27 cellular contexts compared by ENCODE assay signal in the genomic region with DNA sequence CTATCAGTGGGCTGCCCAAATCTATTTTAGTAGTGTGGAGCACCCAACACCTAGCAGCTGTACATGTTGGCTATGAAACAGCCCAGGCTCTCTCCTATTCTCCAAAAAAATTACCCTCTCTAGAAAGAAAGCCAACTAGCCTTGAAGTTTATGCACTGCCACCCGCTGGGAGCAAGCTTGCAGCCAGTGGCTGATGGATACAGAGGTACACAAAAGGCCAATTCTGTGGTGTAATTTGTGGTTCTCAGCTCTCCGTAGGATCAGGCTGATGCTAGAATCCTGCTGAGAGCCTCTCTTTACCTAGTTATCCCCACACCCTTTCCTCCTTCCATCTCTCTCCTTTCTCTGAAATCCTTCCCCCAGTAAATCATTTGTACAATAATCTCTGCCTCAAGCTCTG.
"Had no signal": no experiment of that assay in that cellular context is flagged by ENCODE, and none has a peak within 500 bp of the region (broad histone marks: within the 10 kb centered on the region; RNA-seq: fewer than 3 reads in every experiment).

No MANE protein-coding gene starts in this region.

- H3K36me3 ChIP-seq: ascending aorta, breast epithelium, esophagus muscularis mucosa, heart left ventricle, left ventricle myocardium inferior, right lobe of liver, thoracic aorta, uterus, WERI-Rb-1 had no signal

- H3K4me3 ChIP-seq: ascending aorta, breast epithelium, esophagus muscularis mucosa, heart left ventricle, left ventricle myocardium inferior, lung, right lobe of liver, thoracic aorta, uterus had no signal

- H3K27me3 ChIP-seq: ascending aorta, breast epithelium, esophagus muscularis mucosa, foreskin keratinocyte, heart left ventricle, right lobe of liver, uterus had no signal

- H3K4me1 ChIP-seq: ascending aorta, breast epithelium, esophagus muscularis mucosa, foreskin keratinocyte, heart left ventricle, left ventricle myocardium inferior, right lobe of liver, uterus had no signal

- DNase-seq: activated CD4-positive, alpha-beta memory T cell treated with anti-CD3 and anti-CD28 coated beads for 36 hours; activated CD4-positive, alpha-beta T cell treated with anti-CD3 and anti-CD28 coated beads, Interleukin-2, amount 10 ng/mL, durations not matched to agents 24 days and 14 days; activated CD4-positive, CD25-positive, alpha-beta regulatory T cell treated with anti-CD3 and anti-CD28 coated beads, Interleukin-2, amount 50 U/mL, for 72 hours; activated CD8-positive, alpha-beta memory T cell treated with anti-CD3 and anti-CD28 coated beads, Interleukin-2, amount 50 U/mL, for 4 hours; activated effector memory CD4-positive, alpha-beta T cell treated with anti-CD3 and anti-CD28 coated beads, Interleukin-2, amount 50 U/mL, for 16 hours; activated naive CD4-positive, alpha-beta T cell treated with anti-CD3 and anti-CD28 coated beads, Interleukin-2, amount 10 ng/mL, durations not matched to agents 7 days and 5 days; activated naive CD8-positive, alpha-beta T cell treated with anti-CD3 and anti-CD28 coated beads, Interleukin-2, amount 10 ng/mL, durations not matched to agents 7 days and 5 days; activated T-cell treated with anti-CD3 and anti-CD28 coated beads, Interleukin-2, amount 50 U/mL, for 1 hour; central memory CD4-positive, alpha-beta T cell; foreskin keratinocyte; heart left ventricle; islet precursor cell; left ventricle myocardium inferior; mesendoderm; natural killer cell; right lobe of liver; stimulated activated CD4-positive, alpha-beta T cell treated with anti-CD3 and anti-CD28 coated beads, Interleukin-12 subunit alpha, Interleukin-12 subunit beta, amount 100 ng/mL, for 4 hours; stimulated activated CD4-positive, alpha-beta T cell treated with anti-CD3 and anti-CD28 coated beads, Interleukin-4, amount 100 ng/mL, for 1 hour; T-helper 9 cell; trophoblast cell; uterus; WERI-Rb-1 had no signal

- ATAC-seq: foreskin keratinocyte, heart left ventricle, natural killer cell, right lobe of liver had no signal

- H3K27ac ChIP-seq: ascending aorta, breast epithelium, esophagus muscularis mucosa, foreskin keratinocyte, heart left ventricle, left ventricle myocardium inferior, right lobe of liver, thoracic aorta, uterus, WERI-Rb-1 had no signal

- H3K9me3 ChIP-seq: ascending aorta, breast epithelium, esophagus muscularis mucosa, heart left ventricle, left ventricle myocardium inferior, right lobe of liver, thoracic aorta, uterus had no signal
